16 cellular contexts compared by ENCODE assay signal in genomic region chr18:50956116-50956515, GRCh38. TPM values are rescaled to one million over a fixed set of nuclear protein-coding genes. Genes with fewer than 3 reads are reported as not detected.
A peak's percentile ranks its signal among the peaks of the same experiment; 100 is the strongest.
DNase-seq lines count a peak whose midpoint lies in the region; ATAC-seq and TF ChIP-seq lines count a peak whose summit lies in the region.
"Had no signal": no experiment of that assay in that cellular context is flagged by ENCODE, and none has a peak within 500 bp of the region (broad histone marks: within the 10 kb centered on the region; RNA-seq: fewer than 3 reads in every experiment).

No MANE protein-coding gene starts in this region.

- no peaks in the 10 kb centered on the region for H3K9me3 ChIP-seq in smooth muscle cell (replicated peaks; ENCODE audit: low read depth)

- TF ChIP-seq CTCF in HFFc6 (IDR thresholded peaks at IDR 0.05) (no peak), smooth muscle cell (IDR thresholded peaks at IDR 0.05; ENCODE audit: borderline replicate concordance, insufficient read depth, poor library complexity, severe bottlenecking) (no peak)

- WGBS in smooth muscle cell (ENCODE audit: low lambda C conversion rate), result 71% methylated on average over 3 of the region's 3 CpGs

- H3K27ac Mint-ChIP-seq in HFFc6, result peak overlapping the region; percentile 58; the same call in 1 of the 2 replicates
- H3K27ac Mint-ChIP-seq: B cell; CD4-positive, alpha-beta T cell had no signal

- no peaks in the 10 kb centered on the region for H3K27me3 ChIP-seq in smooth muscle cell (ENCODE audit: low read depth)

- DNase-seq in EL (peak; percentile 21), HFFc6 (peak; percentile 26), smooth muscle cell (lab: John Stamatoyannopoulos, UW; ENCODE audit: unreplicated experiment) (no peak), T-helper 9 cell (no peak), posterior vena cava (ENCODE audit: low spot score) (no peak)
- DNase-seq in NK-92 treated with Interleukin-12 subunit alpha and Interleukin-12 subunit beta, amount 100 ng/mL, for 24 hours (lab: John Stamatoyannopoulos, UW), result no peak
- DNase-seq: C1 segment of cervical spinal cord; Calu3; CD4-positive, alpha-beta T cell; DMS 273 treated with DMSO at 0.1 percent for 48 hours; GDM1; HCEC 1CT; IMR-90 had no signal

- peaks cover 14% of the 10 kb centered on the region for H3K4me1 Mint-ChIP-seq in HFFc6 (ENCODE audit: low read depth)
- H3K4me1 Mint-ChIP-seq: B cell had no signal

- H4K20me1 ChIP-seq in smooth muscle cell (ENCODE audit: low read depth), result no peaks in the 10 kb centered on the region

- no peaks in the 10 kb centered on the region for H3F3A ChIP-seq in smooth muscle cell (ENCODE audit: low read depth)

- no peaks in the 10 kb centered on the region for H3K27me3 Mint-ChIP-seq in HFFc6 (ENCODE audit: insufficient read depth)
- H3K27me3 Mint-ChIP-seq: B cell; CD4-positive, alpha-beta T cell had no signal

- intact Hi-C loops in posterior vena cava (cut with DNase I), result no loop called here

- H3K4me3 ChIP-seq in smooth muscle cell, result no peak overlapping the region

- no peak overlapping the region; the same call in 1 of the 2 replicates for H3K4me3 Mint-ChIP-seq in HFFc6
- H3K4me3 Mint-ChIP-seq: B cell; CD4-positive, alpha-beta T cell had no signal

- ATAC-seq in esophagus mucosa, result peak; percentile 41

- H3K4me1 ChIP-seq in smooth muscle cell (ENCODE audit: low read depth), result no peaks in the 10 kb centered on the region

- H3K4me2 ChIP-seq in smooth muscle cell, result peak overlapping the region; percentile 13

- H3K36me3 ChIP-seq in smooth muscle cell (ENCODE audit: low read depth), result no peaks in the 10 kb centered on the region

- no peaks in the 10 kb centered on the region for H3K36me3 Mint-ChIP-seq in HFFc6 (ENCODE audit: low read depth)

- no peaks in the 10 kb centered on the region for H3K79me2 ChIP-seq in smooth muscle cell (ENCODE audit: low read depth)

- H3K27ac ChIP-seq in smooth muscle cell (ENCODE audit: low read depth), result no peak overlapping the region
- H3K27ac ChIP-seq: HL-60 had no signal

- peaks cover 5% of the 10 kb centered on the region for H3K9me3 Mint-ChIP-seq in HFFc6
- H3K9me3 Mint-ChIP-seq: CD4-positive, alpha-beta T cell had no signal

- H2AFZ ChIP-seq in smooth muscle cell (ENCODE audit: low read depth), result no peak overlapping the region

- no peak overlapping the region for H3K9ac ChIP-seq in smooth muscle cell (ENCODE audit: low read depth)

RNA-seq across cellular contexts. Expression of gene ELAC1, which starts 11.7 kb away (rescaled TPM):
- 1 to 10 TPM; 6.2 to 9.0 (median 8.1) TPM for total RNA-seq in HFFc6 (2021; fragmentation: NEBNext Ultra II Directional; extraction: Animal tissue kit (Norgen Biotek cat#: 25700))
- 5.5 TPM for total RNA-seq in esophagus mucosa
- total RNA-seq in smooth muscle cell, result 7.8 and 16.0 TPM in 2 replicates
- polyA plus RNA-seq in smooth muscle cell, result 7.6 and 8.2 TPM in 2 replicates
- total RNA-seq in posterior vena cava, result 1 to 10 TPM; 6.1 to 9.9 TPM

Comparison
In these comparisons a context has a peak if more than half of its experiments do, and no peak if none do; other contexts are left out.
1. DNase-seq: peak in EL (single experiment) and HFFc6 (single experiment); none in smooth muscle cell (single experiment), NK-92 treated with Interleukin-12 subunit alpha and Interleukin-12 subunit beta, amount 100 ng/mL, for 24 hours (single experiment), T-helper 9 cell (single experiment) and posterior vena cava (single experiment).